Comparison of ENCODE assay signal across 7 cellular contexts in the genomic region with DNA sequence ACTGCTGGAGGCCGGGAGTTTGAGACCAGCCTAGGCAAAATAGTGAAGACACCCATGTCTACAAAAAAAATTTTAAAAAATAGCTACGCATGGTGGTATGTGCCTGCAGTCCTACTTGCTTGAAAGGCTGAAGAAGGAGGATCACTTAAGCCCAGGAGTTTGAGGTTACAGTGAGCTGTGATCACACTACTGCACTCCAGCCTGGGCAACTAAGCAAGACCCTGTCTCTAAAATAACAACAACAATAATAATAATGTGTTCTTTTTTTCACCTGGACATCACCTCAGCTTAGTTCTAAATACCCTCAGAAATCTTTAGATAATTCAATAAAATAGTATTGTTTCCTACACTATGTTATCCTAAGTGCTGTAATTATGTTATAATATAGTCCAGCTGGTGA.
"Had no signal": no experiment of that assay in that cellular context is flagged by ENCODE, and none has a peak within 500 bp of the region (broad histone marks: within the 10 kb centered on the region; RNA-seq: fewer than 3 reads in every experiment).

No MANE protein-coding gene starts in this region.

- H3K27ac ChIP-seq: HL-60 had no signal

- H3K27ac Mint-ChIP-seq: IgD-negative memory B cell had no signal

- H3K27me3 Mint-ChIP-seq: IgD-negative memory B cell had no signal

- DNase-seq: IMR-90, KBM-7, KG1 had no signal

- H3K4me3 Mint-ChIP-seq: IgD-negative memory B cell had no signal

- ATAC-seq: HepG2 had no signal

- FAIRE-seq: HepG2, HTR-8/SVneo had no signal

- H3K36me3 Mint-ChIP-seq: IgD-negative memory B cell had no signal

- H3K4me1 Mint-ChIP-seq: IgD-negative memory B cell had no signal
